Comparison of ENCODE assay signal across 7 cellular contexts in the genomic region with DNA sequence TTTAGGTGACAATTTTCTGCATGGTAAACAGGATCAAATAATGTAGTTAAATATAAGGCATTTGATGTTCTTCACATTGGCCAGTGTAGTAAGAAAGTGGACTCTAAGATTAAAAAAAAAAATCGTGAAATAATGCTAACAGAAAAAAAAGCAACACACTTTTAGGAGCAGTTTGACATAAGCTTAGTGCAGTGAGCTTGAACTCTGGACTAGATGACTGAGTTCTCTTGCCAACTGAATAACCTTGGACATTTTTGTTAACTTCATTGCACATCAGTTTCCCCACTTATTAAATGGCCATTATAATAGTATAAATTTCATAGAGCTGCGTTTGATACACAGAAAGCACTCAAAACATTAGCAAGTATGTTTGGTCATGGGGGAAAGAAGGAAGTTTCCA.
"Had no signal": no experiment of that assay in that cellular context is flagged by ENCODE, and none has a peak within 500 bp of the region (broad histone marks: within the 10 kb centered on the region; RNA-seq: fewer than 3 reads in every experiment).

No MANE protein-coding gene starts in this region.

- FAIRE-seq: H1, H54, HTR-8/SVneo had no signal

- DNase-seq: H9, HCEC 1CT, KBM-7 had no signal

- H3K4me2 ChIP-seq: GM23338 had no signal

- H3K4me3 ChIP-seq: GM23338 had no signal

- H2AFZ ChIP-seq: GM23338 had no signal

- ATAC-seq: GM23338 had no signal
